ENCODE assay signal across 18 cellular contexts in genomic region chr1:203072911-203073310, GRCh38. TPM values are rescaled to one million over a fixed set of nuclear protein-coding genes. Genes with fewer than 3 reads are reported as not detected.
"Had no signal": no experiment of that assay in that cellular context is flagged by ENCODE, and none has a peak within 500 bp of the region (broad histone marks: within the 10 kb centered on the region; RNA-seq: fewer than 3 reads in every experiment).

No MANE protein-coding gene starts in this region.

- H3K9me3 Mint-ChIP-seq: activated B cell treated with CpG ODN at 0.5 μM for 24 hours; activated CD4-positive, alpha-beta T cell treated with anti-CD3 and anti-CD28 coated beads, Interleukin-2, amount 10 ng/mL, durations not matched to agents 24 days and 14 days; activated naive CD4-positive, alpha-beta T cell treated with anti-CD3 and anti-CD28 coated beads, Interleukin-2, amount 10 ng/mL, durations not matched to agents 7 days and 5 days; central memory CD8-positive, alpha-beta T cell; stimulated activated naive CD8-positive, alpha-beta T cell treated with anti-CD3 and anti-CD28 coated beads, Interleukin-15, amount 100 ng/mL, for 72 hours had no signal

- H3K9me3 ChIP-seq: body of pancreas had no signal

- H3K4me3 Mint-ChIP-seq: activated B cell treated with CpG ODN at 0.5 μM for 24 hours; activated CD4-positive, alpha-beta T cell treated with anti-CD3 and anti-CD28 coated beads, Interleukin-2, amount 10 ng/mL, durations not matched to agents 24 days and 14 days; activated naive CD4-positive, alpha-beta T cell treated with anti-CD3 and anti-CD28 coated beads, Interleukin-2, amount 10 ng/mL, durations not matched to agents 7 days and 5 days; central memory CD8-positive, alpha-beta T cell; nephron progenitor cell; stimulated activated naive CD8-positive, alpha-beta T cell treated with anti-CD3 and anti-CD28 coated beads, Interleukin-15, amount 100 ng/mL, for 72 hours; T-helper 17 cell had no signal

- H3K27ac Mint-ChIP-seq: activated B cell treated with CpG ODN at 0.5 μM for 24 hours; activated CD4-positive, alpha-beta T cell treated with anti-CD3 and anti-CD28 coated beads, Interleukin-2, amount 10 ng/mL, durations not matched to agents 24 days and 14 days; activated naive CD4-positive, alpha-beta T cell treated with anti-CD3 and anti-CD28 coated beads, Interleukin-2, amount 10 ng/mL, durations not matched to agents 7 days and 5 days; nephron progenitor cell; stimulated activated naive CD8-positive, alpha-beta T cell treated with anti-CD3 and anti-CD28 coated beads, Interleukin-15, amount 100 ng/mL, for 72 hours; T-helper 17 cell had no signal

- H3K4me3 ChIP-seq: body of pancreas had no signal

- FAIRE-seq: urothelium cell line had no signal

- DNase-seq: activated B cell treated with CpG ODN at 0.5 μM for 24 hours; activated CD4-positive, alpha-beta T cell treated with anti-CD3 and anti-CD28 coated beads, Interleukin-2, amount 10 ng/mL, durations not matched to agents 24 days and 14 days; activated CD8-positive, alpha-beta memory T cell treated with anti-CD3 and anti-CD28 coated beads for 24 hours; body of pancreas; effector memory CD4-positive, alpha-beta T cell; nephron progenitor cell; stimulated activated CD4-positive, alpha-beta T cell treated with anti-CD3 and anti-CD28 coated beads, Interleukin-2, amount 100 ng/mL, for 48 hours; stimulated activated naive CD8-positive, alpha-beta T cell treated with anti-CD3 and anti-CD28 coated beads, Interleukin-15, amount 100 ng/mL, for 72 hours; T-helper 17 cell had no signal

- ATAC-seq: body of pancreas; left lobe of liver; stimulated activated naive CD8-positive, alpha-beta T cell treated with anti-CD3 and anti-CD28 coated beads, Interleukin-15, amount 100 ng/mL, for 72 hours; T-helper 17 cell had no signal

- H3K27ac ChIP-seq: body of pancreas had no signal

RNA-seq across cellular contexts. Expression of gene MYOG, which starts 12.9 kb away (rescaled TPM):
- total RNA-seq: activated B cell treated with CpG ODN at 0.5 μM for 24 hours; activated CD4-positive, alpha-beta T cell treated with anti-CD3 and anti-CD28 coated beads, Interleukin-2, amount 10 ng/mL, durations not matched to agents 24 days and 14 days; body of pancreas; epithelial cell of proximal tubule; fibroblast of villous mesenchyme; left lobe of liver; mucosa of gallbladder; omental fat pad; pulmonary artery endothelial cell; T-helper 17 cell had no signal

RNA-seq across cellular contexts. Expression of gene PPFIA4, which starts 46.6 kb away (rescaled TPM):
- total RNA-seq: body of pancreas had no signal

RNA-seq across cellular contexts. Expression of gene ADORA1, which starts 54.6 kb away (rescaled TPM):
- total RNA-seq: activated B cell treated with CpG ODN at 0.5 μM for 24 hours; activated CD4-positive, alpha-beta T cell treated with anti-CD3 and anti-CD28 coated beads, Interleukin-2, amount 10 ng/mL, durations not matched to agents 24 days and 14 days; pulmonary artery endothelial cell had no signal
